In genomic region chr12:122123761-122124145, GRCh38 we compare ENCODE assay signal across 10 cellular contexts. TPM values are rescaled to one million over a fixed set of nuclear protein-coding genes. Genes with fewer than 3 reads are reported as not detected.
DNase-seq lines count a peak whose midpoint lies in the region; ATAC-seq and TF ChIP-seq lines count a peak whose summit lies in the region.
"Had no signal": no experiment of that assay in that cellular context is flagged by ENCODE, and none has a peak within 500 bp of the region (broad histone marks: within the 10 kb centered on the region; RNA-seq: fewer than 3 reads in every experiment).

No MANE protein-coding gene starts in this region.

- ATAC-seq in WTC11 (no peak), right lobe of liver (no peak), GM18867 (IDR thresholded peaks at IDR 0.05; ENCODE audit: unreplicated experiment) (no peak), GM19324 (IDR thresholded peaks at IDR 0.05; ENCODE audit: low FRiP score, unreplicated experiment) (no peak), GM21528 (IDR thresholded peaks at IDR 0.05; ENCODE audit: low FRiP score, unreplicated experiment) (no peak)

- H3K4me1 ChIP-seq in HEK293 (ENCODE audit: control insufficient read depth, insufficient read depth, low read length), result no peaks in the 10 kb centered on the region
- peaks cover 3 to 49% (median 23%) of the 10 kb centered on the region in 4 donors for H3K4me1 ChIP-seq in right lobe of liver
- peaks cover 48 to 58% (median 54%) of the 10 kb centered on the region in 3 donors for H3K4me1 ChIP-seq in skeletal muscle tissue (ENCODE audit: control insufficient read depth in 3 of 3, insufficient read depth in 3 of 3, low read length in 3 of 3)

- peaks cover under 1% of the 10 kb centered on the region; the same call in 1 of the 2 replicates for H3K36me3 Mint-ChIP-seq in WTC11

- H3K9me3 Mint-ChIP-seq in WTC11, result no peaks in the 10 kb centered on the region

- whole genome bisulfite sequencing in right lobe of liver (ENCODE audit: insufficient coverage, low coverage, low lambda C conversion rate, missing lambda C conversion rate), result 64% methylated on average over 5 of the region's 9 CpGs

- DNase-seq in WTC11 (ENCODE audit: low spot score), result no peak
- DNase-seq in right lobe of liver, result peak in 1 of 3 donors; percentile 42
- DNase-seq: activated gamma-delta T cell had no signal

- H3K4me3 ChIP-seq in HEK293 (ENCODE audit: low read depth, low read length) (no peak overlapping the region), right lobe of liver (no peak overlapping the region), skeletal muscle tissue (ENCODE audit: low read length in 3 of 3) (no peak overlapping the region)
- H3K4me3 ChIP-seq: pancreas had no signal

- H3K27me3 Mint-ChIP-seq in WTC11 (ENCODE audit: low read depth), result no peaks in the 10 kb centered on the region

- H3K27ac Mint-ChIP-seq in WTC11, result peak overlapping the region; percentile 76

- H3K36me3 ChIP-seq in HEK293 (ENCODE audit: control insufficient read depth in 2 of 2, insufficient read depth in 1 of 2, low read length in 2 of 2) (peaks cover 0 to 17% of the 10 kb centered on the region in 2 experiments; a peak in 1 of 3 replicates), right lobe of liver (peaks cover 0 to 5% (median 2%) of the 10 kb centered on the region in 4 donors), skeletal muscle tissue (ENCODE audit: control insufficient read depth in 3 of 3, insufficient read depth in 3 of 3, low read length in 3 of 3) (peaks cover 16% of the 10 kb centered on the region in 3 donors)

- TF ChIP-seq CTCF in HEK293 (tag by site-specific recombination; IDR thresholded peaks at IDR 0.05) (no peak), WTC11 (IDR thresholded peaks at IDR 0.05) (no peak), right lobe of liver (IDR thresholded peaks at IDR 0.05) (no peak)

- H3K27ac ChIP-seq in HEK293 (ENCODE audit: extremely low read depth, low read depth, low read length) (no peak overlapping the region), right lobe of liver (peak overlapping the region; percentile 69 to 91 (median 75)), skeletal muscle tissue (ENCODE audit: low read depth, low read length) (peak overlapping the region; percentile 31)

- H3K9me3 ChIP-seq in HEK293 (ENCODE audit: control insufficient read depth, insufficient read depth, low read depth, low read length) (no peaks in the 10 kb centered on the region), right lobe of liver (no peaks in the 10 kb centered on the region), skeletal muscle tissue (ENCODE audit: control insufficient read depth in 3 of 3, low read length in 3 of 3) (no peaks in the 10 kb centered on the region)
- H3K9me3 ChIP-seq: pancreas had no signal

- H3K4me1 Mint-ChIP-seq in WTC11, result peaks cover 23% of the 10 kb centered on the region

- POLR2A ChIA-PET in HEK293 (lab: Yijun Ruan, JAX), result interaction anchor here (1.3 kb wide), 1 partner anchor 61 kb away, joined by 3 read pairs; no protein-coding TSS in a partner anchor
- POLR2A ChIA-PET in WTC11 (lab: Charles Lee), result interaction anchor here (1.2 kb wide), 1 partner anchor 43 kb away, joined by 4 read pairs; no protein-coding TSS in a partner anchor

- intact Hi-C loops in right lobe of liver (cut with DNase I), result loop anchor here (5.0 kb wide), 1 partner anchor 66 kb away; no protein-coding TSS in a partner anchor

- CTCF ChIA-PET in HEK293 (lab: Yijun Ruan, JAX) (interaction anchor here (0.6 to 6.7 kb wide), 31 partner anchors 9 to 1240 kb away, joined by 3 to 110 read pairs (median 5); no protein-coding TSS in a partner anchor), WTC11 (lab: Charles Lee) (interaction anchor here (0.7 to 2.9 kb wide), 22 partner anchors 9 to 329 kb away, joined by 3 to 48 read pairs (median 8); partner anchors contain the start of genes BCL7A, CFAP251 and MLXIP)

- TF ChIP-seq POLR2A in right lobe of liver (IDR thresholded peaks at IDR 0.05), result no peak

- H3K4me3 Mint-ChIP-seq in WTC11, result no peak overlapping the region

- peak overlapping the region; percentile 50 to 68 (median 54) for H3K9ac ChIP-seq in skeletal muscle tissue (ENCODE audit: low read depth in 1 of 3, low read length in 3 of 3)

- H3K27me3 ChIP-seq in right lobe of liver (no peaks in the 10 kb centered on the region), skeletal muscle tissue (ENCODE audit: control insufficient read depth in 3 of 3, insufficient read depth in 3 of 3, low read length in 3 of 3) (no peaks in the 10 kb centered on the region)
- H3K27me3 ChIP-seq: pancreas had no signal

TF ChIP-seq in HEK293, 187 proteins besides CTCF, POLR2A, EP300 and RAD21:
- no peak for TF ChIP-seq ZNF184 (tag by site-specific recombination; IDR thresholded peaks at IDR 0.05)
- TF ChIP-seq ZBTB26 (tag by site-specific recombination; optimal IDR thresholded peaks at IDR 0.05), result peak; percentile 1
TF ChIP-seq in HEK293: peak in this region for 1.

TF ChIP-seq in WTC11, 78 proteins besides CTCF, POLR2A, EP300 and RAD21 (continues in another document):
- TF ChIP-seq ARID4B (CRISPR knock-in tag; IDR thresholded peaks at IDR 0.05; ENCODE audit: borderline replicate concordance), result no peak
- TF ChIP-seq IRF2 (CRISPR knock-in tag; IDR thresholded peaks at IDR 0.05; ENCODE audit: borderline replicate concordance, low read depth), result no peak
- TF ChIP-seq HMGA2 (CRISPR knock-in tag; IDR thresholded peaks at IDR 0.05), result no peak
- no peak for TF ChIP-seq MYBL2 (CRISPR knock-in tag; IDR thresholded peaks at IDR 0.05)
- no peak for TF ChIP-seq USF2 (CRISPR knock-in tag; IDR thresholded peaks at IDR 0.05)
- no peak for TF ChIP-seq FOXJ3 (CRISPR knock-in tag; IDR thresholded peaks at IDR 0.05; ENCODE audit: borderline replicate concordance)
- TF ChIP-seq TEAD4 (CRISPR knock-in tag; IDR thresholded peaks at IDR 0.05), result no peak
- TF ChIP-seq, protein P1, sequence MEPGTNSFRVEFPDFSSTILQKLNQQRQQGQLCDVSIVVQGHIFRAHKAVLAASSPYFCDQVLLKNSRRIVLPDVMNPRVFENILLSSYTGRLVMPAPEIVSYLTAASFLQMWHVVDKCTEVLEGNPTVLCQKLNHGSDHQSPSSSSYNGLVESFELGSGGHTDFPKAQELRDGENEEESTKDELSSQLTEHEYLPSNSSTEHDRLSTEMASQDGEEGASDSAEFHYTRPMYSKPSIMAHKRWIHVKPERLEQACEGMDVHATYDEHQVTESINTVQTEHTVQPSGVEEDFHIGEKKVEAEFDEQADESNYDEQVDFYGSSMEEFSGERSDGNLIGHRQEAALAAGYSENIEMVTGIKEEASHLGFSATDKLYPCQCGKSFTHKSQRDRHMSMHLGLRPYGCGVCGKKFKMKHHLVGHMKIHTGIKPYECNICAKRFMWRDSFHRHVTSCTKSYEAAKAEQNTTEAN (CRISPR knock-in tag; IDR thresholded peaks at IDR 0.05), result no peak
- no peak for TF ChIP-seq ELF4 (CRISPR knock-in tag; IDR thresholded peaks at IDR 0.05; ENCODE audit: low read depth)
- TF ChIP-seq NR2C2 (CRISPR knock-in tag; IDR thresholded peaks at IDR 0.05), result no peak
- TF ChIP-seq OVOL2 (CRISPR knock-in tag; IDR thresholded peaks at IDR 0.05; ENCODE audit: borderline replicate concordance), result no peak

RNA-seq across cellular contexts. Expression of gene MLXIP, which starts 45.2 kb away (rescaled TPM):
- 40.5 to 49.4 TPM (median 44.4 TPM) in 3 replicates for total RNA-seq in WTC11 (2021)
- 10 to 100 TPM; 13.9 to 45.9 (median 16.6) TPM for total RNA-seq in right lobe of liver
- total RNA-seq in skeletal muscle tissue, result 10.4 TPM

RNA-seq across cellular contexts. Expression of gene IL31, which starts 50.3 kb away (rescaled TPM):
- total RNA-seq in WTC11 (2021), result not detected in 3 replicates
- total RNA-seq in right lobe of liver, result not detected
- total RNA-seq in skeletal muscle tissue, result not detected
- total RNA-seq: HT-29, pancreas had no signal

RNA-seq across cellular contexts. Expression of gene LRRC43, which starts 59.2 kb away (rescaled TPM):
- total RNA-seq in WTC11 (2021) (0.21 to 0.64 TPM (median 0.22 TPM) in 3 replicates), right lobe of liver (under 1 TPM in 3 of 6 experiments, not detected in 3; 0.26 to 0.37 (median 0.31) TPM), skeletal muscle tissue (not detected)
- total RNA-seq: HT-29 had no signal
